In the genomic region with DNA sequence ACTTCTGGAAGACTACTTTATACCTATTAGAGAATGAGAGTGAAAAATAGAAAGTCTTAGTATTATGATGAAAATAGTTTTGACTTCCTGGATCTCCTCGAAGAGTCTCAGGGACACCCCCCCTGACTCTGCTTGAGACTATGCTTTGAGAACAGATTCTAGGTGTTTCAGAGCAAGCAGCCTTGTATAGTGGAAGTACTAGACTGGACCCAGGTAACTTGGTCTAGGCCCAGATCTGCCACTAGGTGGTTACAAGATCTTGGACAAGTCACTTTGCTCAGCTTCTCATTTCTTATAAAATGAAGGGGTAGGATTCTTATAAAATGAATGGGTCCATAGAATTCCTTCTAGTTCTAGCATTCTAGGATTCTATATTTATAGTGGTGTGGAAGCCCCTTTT, we compare ENCODE assay signal across 8 cellular contexts. TPM values are rescaled to one million over a fixed set of nuclear protein-coding genes. Genes with fewer than 3 reads are reported as not detected.
DNase-seq lines count a peak whose midpoint lies in the region; ATAC-seq and TF ChIP-seq lines count a peak whose summit lies in the region.

No MANE protein-coding gene starts in this region.

- H4K20me1 ChIP-seq in neural progenitor cell (ENCODE audit: low read depth): no peaks in the 10 kb centered on the region

- no peak for DNase-seq in activated CD4-positive, CD25-positive, alpha-beta regulatory T cell treated with anti-CD3 and anti-CD28 coated beads, Interleukin-2, amount 50 U/mL, for 72 hours
- DNase-seq in SK-MEL-5 (ENCODE audit: low read depth, low spot score) (peak; percentile 47), neural progenitor cell (ENCODE audit: low spot score) (peak; percentile 10), OCI-M2 (lab: John Stamatoyannopoulos, UW; ENCODE audit: unreplicated experiment) (no peak), T-helper 9 cell (no peak), hypothalamus (lab: John Stamatoyannopoulos, UW) (no peak)

- no peak overlapping the region for H3K9ac ChIP-seq in neural progenitor cell

- no peaks in the 10 kb centered on the region for H3K27me3 ChIP-seq in neural progenitor cell

- no peak overlapping the region for H3K4me3 Mint-ChIP-seq in neural progenitor cell

- in situ Hi-C loops in SK-MEL-5 (cut with HindIII; ENCODE audit: low pct_unique_long_range_greater_than_20kb, low sequenced_read_pairs): no loop called here

- H3K79me2 ChIP-seq in neural progenitor cell (ENCODE audit: low read depth): peaks cover 33% of the 10 kb centered on the region

- no peaks in the 10 kb centered on the region for H3K9me3 Mint-ChIP-seq in neural progenitor cell

- no peak overlapping the region for H3K4me3 ChIP-seq in neural progenitor cell

- H3K27me3 Mint-ChIP-seq in neural progenitor cell (ENCODE audit: insufficient read depth, low read depth): peaks cover 2% of the 10 kb centered on the region

- no peak overlapping the region for H3K4me2 ChIP-seq in neural progenitor cell

- H3F3A ChIP-seq in neural progenitor cell (ENCODE audit: low read depth): no peaks in the 10 kb centered on the region

- peaks cover 3% of the 10 kb centered on the region for H3K36me3 Mint-ChIP-seq in neural progenitor cell

- no peak overlapping the region for H3K27ac Mint-ChIP-seq in neural progenitor cell

- no peaks in the 10 kb centered on the region for H3K4me1 Mint-ChIP-seq in neural progenitor cell

- H3K27ac ChIP-seq in neural progenitor cell: no peak overlapping the region

- H3K4me1 ChIP-seq in neural progenitor cell: peaks cover 17% of the 10 kb centered on the region

- H2AFZ ChIP-seq in neural progenitor cell (replicated peaks): no peak overlapping the region

- H3K36me3 ChIP-seq in neural progenitor cell: no peaks in the 10 kb centered on the region

- no peaks in the 10 kb centered on the region for H3K9me3 ChIP-seq in neural progenitor cell (ENCODE audit: low read depth)

- TF ChIP-seq CTCF in neural progenitor cell (IDR thresholded peaks at IDR 0.05): peak; percentile 30

- ATAC-seq in activated CD4-positive, CD25-positive, alpha-beta regulatory T cell treated with anti-CD3 and anti-CD28 coated beads, Interleukin-2, amount 50 U/mL, for 24 hours: peak; percentile 48 to 69
- ATAC-seq in HG02642 (IDR thresholded peaks at IDR 0.05; ENCODE audit: poor library complexity, unreplicated experiment): peak; percentile 77

RNA-seq across cellular contexts. Expression of a gene that starts 9.1 kb away (rescaled TPM):
- total RNA-seq in SK-MEL-5 (2014; rRNA removed; shearing (Covaris generic)): 17.5 and 19.8 TPM in 2 replicates
- 15.1 and 18.6 TPM in 2 replicates for polyA plus RNA-seq in SK-MEL-5 (2015; cell fraction: cytosol; rRNA removed)
- polyA plus RNA-seq in SK-MEL-5 (2015; cell fraction: nucleus; rRNA removed): 11.5 and 14.3 TPM in 2 replicates
- 8.7 and 9.1 TPM in 2 replicates for total RNA-seq in neural progenitor cell (ENCODE audit: low replicate concordance)

Comparison
In these comparisons a context has a peak if more than half of its experiments do, and no peak if none do; other contexts are left out.
1. DNase-seq: peak in SK-MEL-5 (single experiment) and neural progenitor cell (single experiment); none in activated CD4-positive, CD25-positive, alpha-beta regulatory T cell treated with anti-CD3 and anti-CD28 coated beads, Interleukin-2, amount 50 U/mL, for 72 hours (single experiment), OCI-M2 (single experiment), T-helper 9 cell (single experiment) and hypothalamus (0 of 51).